Comparison of ENCODE assay signal across 25 cellular contexts in genomic region chr10:124110882-124111281, GRCh38. TPM values are rescaled to one million over a fixed set of nuclear protein-coding genes. Genes with fewer than 3 reads are reported as not detected.
"Had no signal": no experiment of that assay in that cellular context is flagged by ENCODE, and none has a peak within 500 bp of the region (broad histone marks: within the 10 kb centered on the region; RNA-seq: fewer than 3 reads in every experiment).

No MANE protein-coding gene starts in this region.

- H3K4me3 ChIP-seq: ascending aorta, breast epithelium, cardiac muscle cell, coronary artery, dorsolateral prefrontal cortex had no signal

- ATAC-seq: activated naive CD4-positive, alpha-beta T cell treated with anti-CD3 and anti-CD28 coated beads, Interleukin-2, amount 50 U/mL, for 72 hours; activated T-cell treated with anti-CD3 and anti-CD28 coated beads, Interleukin-2, amount 50 U/mL, for 72 hours; esophagus mucosa had no signal

- H3K27me3 ChIP-seq: ascending aorta, breast epithelium, cardiac muscle cell had no signal

- H3K36me3 ChIP-seq: ascending aorta, breast epithelium, cardiac muscle cell had no signal

- DNase-seq: activated CD4-positive, alpha-beta memory T cell treated with anti-CD3 and anti-CD28 coated beads, Interleukin-2, amount 10 ng/mL, durations not matched to agents 7 days and 5 days; activated CD4-positive, alpha-beta T cell treated with anti-CD3 and anti-CD28 coated beads for 1 hour; activated CD4-positive, alpha-beta T cell treated with anti-CD3 and anti-CD28 coated beads for 4 hours; activated CD4-positive, alpha-beta T cell treated with anti-CD3 and anti-CD28 coated beads, Interleukin-2, amount 10 ng/mL, durations not matched to agents 7 days and 5 days; activated CD4-positive, alpha-beta T cell treated with anti-CD3 and anti-CD28 coated beads, Interleukin-2, amount 50 U/mL, for 4 hours; activated CD8-positive, alpha-beta memory T cell treated with anti-CD3 and anti-CD28 coated beads, Interleukin-2, amount 50 U/mL, for 48 hours; activated gamma-delta T cell; activated naive CD4-positive, alpha-beta T cell; activated naive CD4-positive, alpha-beta T cell treated with anti-CD3 and anti-CD28 coated beads, Interleukin-2, amount 10 ng/mL, durations not matched to agents 7 days and 5 days; activated naive CD8-positive, alpha-beta T cell treated with anti-CD3 and anti-CD28 coated beads, Interleukin-2, amount 10 ng/mL, durations not matched to agents 7 days and 5 days; activated T-cell treated with anti-CD3 and anti-CD28 coated beads for 4 hours; activated T-cell treated with anti-CD3 and anti-CD28 coated beads, Interleukin-2, amount 50 U/mL, for 24 hours; activated T-cell treated with anti-CD3 and anti-CD28 coated beads, Interleukin-2, amount 50 U/mL, for 72 hours; dorsolateral prefrontal cortex; effector memory CD4-positive, alpha-beta T cell; endodermal cell; foreskin fibroblast; head of caudate nucleus; T-helper 2 cell had no signal

- H3K27ac ChIP-seq: ascending aorta, breast epithelium, cardiac muscle cell, coronary artery, dorsolateral prefrontal cortex had no signal

- H3K9me3 ChIP-seq: ascending aorta, breast epithelium had no signal

RNA-seq across cellular contexts. Expression of gene CHST15, which starts 17.5 kb away (rescaled TPM):
- total RNA-seq: activated CD4-positive, alpha-beta T cell treated with anti-CD3 and anti-CD28 coated beads, Interleukin-2, amount 10 ng/mL, durations not matched to agents 7 days and 5 days had no signal
